In genomic region chrX:51892921-51893745, GRCh38 we compare ENCODE assay signal across 8 cellular contexts. TPM values are rescaled to one million over a fixed set of nuclear protein-coding genes. Genes with fewer than 3 reads are reported as not detected.
A peak's percentile ranks its signal among the peaks of the same experiment; 100 is the strongest.
DNase-seq lines count a peak whose midpoint lies in the region; ATAC-seq lines count a peak whose summit lies in the region.

Gene MAGED1, plus strand, starts transcription at chrX:51893623. Its CDS starts 682 bp downstream, at chrX:51894305.

- H3K27me3 Mint-ChIP-seq in immature natural killer cell (ENCODE audit: low read depth in 3 of 3) = peaks cover 2 to 3% (median 2%) of the 10 kb centered on the region in 3 donors

- peaks cover 21 to 26% of the 10 kb centered on the region in 2 donors for H3K4me1 Mint-ChIP-seq in immature natural killer cell

- H3K4me3 Mint-ChIP-seq in immature natural killer cell = peak within 1 kb of the TSS; percentile 90 to 94 (median 92)

- DNase-seq in NCI-H2107 (lab: John Stamatoyannopoulos, UW) = peak; percentile 95
- peak; percentile 17 to 38 (median 32) for DNase-seq in activated CD4-positive, CD25-positive, alpha-beta regulatory T cell (lab: John Stamatoyannopoulos, UW)
- peak; percentile 5 to 93 (median 79) for DNase-seq in caudate nucleus (lab: John Stamatoyannopoulos, UW)
- peak; percentile 58 to 68 (median 67) for DNase-seq in immature natural killer cell
- DNase-seq in smooth muscle cell of the brain vasculature (ENCODE audit: low read depth, low spot score) = peak; percentile 80
- DNase-seq in NK-92 (lab: John Stamatoyannopoulos, UW; ENCODE audit: unreplicated experiment) = no peak

- H3K27ac Mint-ChIP-seq in immature natural killer cell = peak within 1 kb of the TSS; percentile 56 to 90 (median 80)

- no peaks in the 10 kb centered on the region for H3K9me3 Mint-ChIP-seq in immature natural killer cell

- H3K27ac ChIP-seq in caudate nucleus (ENCODE audit: low read depth, low read length) = peak within 1 kb of the TSS; percentile 82

- ATAC-seq in GM18499 (IDR thresholded peaks at IDR 0.05; ENCODE audit: insufficient read depth, unreplicated experiment) (peak; percentile 44), HG02938 (IDR thresholded peaks at IDR 0.05; ENCODE audit: unreplicated experiment) (peak; percentile 41)

- peaks cover 0 to 8% (median 0%) of the 10 kb centered on the region in 3 donors for H3K36me3 Mint-ChIP-seq in immature natural killer cell

RNA-seq across cellular contexts. Expression of gene MAGED1, which starts in this region (rescaled TPM):
- polyA plus RNA-seq in immature natural killer cell = 10 to 100 TPM; 23.3 to 56.0 (median 31.2) TPM
